ENCODE assay signal across 11 cellular contexts in genomic region chr10:26805567-26806245, GRCh38. TPM values are rescaled to one million over a fixed set of nuclear protein-coding genes. Genes with fewer than 3 reads are reported as not detected.
DNase-seq lines count a peak whose midpoint lies in the region; ATAC-seq, FAIRE-seq and TF ChIP-seq lines count a peak whose summit lies in the region.
"Had no signal": no experiment of that assay in that cellular context is flagged by ENCODE, and none has a peak within 500 bp of the region (broad histone marks: within the 10 kb centered on the region; RNA-seq: fewer than 3 reads in every experiment).

No MANE protein-coding gene starts in this region.

- H3K27ac Mint-ChIP-seq in GM23338 (peak overlapping the region; percentile 5; the same call in 1 of the 2 replicates), astrocyte (ENCODE audit: unreplicated experiment) (no peak overlapping the region)

- H3K79me2 ChIP-seq in GM23338 (replicated peaks; ENCODE audit: insufficient read depth) (peaks cover 87% of the 10 kb centered on the region), astrocyte (ENCODE audit: insufficient read depth, low read length) (peaks cover 92% of the 10 kb centered on the region)

- DNase-seq in Ammon's horn (ENCODE audit: low spot score): peak; percentile 61
- DNase-seq in GM23338 (ENCODE audit: low spot score): no peak
- DNase-seq in astrocyte (ENCODE audit: low read depth): peak; percentile 57
- DNase-seq in left lobe of liver (ENCODE audit: low spot score): no peak
- DNase-seq in substantia nigra (lab: John Stamatoyannopoulos, UW): no peak
- no peak for DNase-seq in NCI-H526 (lab: John Stamatoyannopoulos, UW)
- no peak for DNase-seq in activated CD8-positive, alpha-beta memory T cell treated with anti-CD3 and anti-CD28 coated beads, Interleukin-2, amount 50 U/mL, for 4 hours
- DNase-seq: stimulated activated CD4-positive, alpha-beta T cell treated with anti-CD3 and anti-CD28 coated beads, Interleukin-4, amount 100 ng/mL, for 4 hours; uterus had no signal

- H3K9me2 ChIP-seq in GM23338 (ENCODE audit: insufficient read depth): no peaks in the 10 kb centered on the region

- H3K4me3 Mint-ChIP-seq in GM23338 (no peak overlapping the region), astrocyte (ENCODE audit: unreplicated experiment) (no peak overlapping the region)

- H3K27me3 Mint-ChIP-seq in GM23338 (ENCODE audit: insufficient read depth, low read depth, poor library complexity) (no peaks in the 10 kb centered on the region), astrocyte (ENCODE audit: low read depth, unreplicated experiment) (no peaks in the 10 kb centered on the region)

- FAIRE-seq in astrocyte (lab: Jason Lieb, UNC): no peak
- FAIRE-seq: H1 had no signal

- H3K36me3 Mint-ChIP-seq in GM23338 (ENCODE audit: low read depth): no peaks in the 10 kb centered on the region
- H3K36me3 Mint-ChIP-seq in astrocyte (ENCODE audit: low read depth, unreplicated experiment): peaks cover 4% of the 10 kb centered on the region

- H3K27ac ChIP-seq in GM23338 (ENCODE audit: low read depth) (peak overlapping the region; percentile 40; the same call in 1 of the 2 replicates), astrocyte (ENCODE audit: low read depth, low read length) (no peak overlapping the region), substantia nigra (ENCODE audit: low read depth, low read length, poor library complexity, severe bottlenecking) (no peak overlapping the region)
- H3K27ac ChIP-seq: uterus had no signal

- TF ChIP-seq CTCF in GM23338 (conservative IDR thresholded peaks at IDR 0.05; ENCODE audit: low read depth in 2 of 2) (no peak), astrocyte (IDR thresholded peaks at IDR 0.05; ENCODE audit: insufficient read depth, low read depth, low read length) (no peak)

- H4K20me1 ChIP-seq in GM23338 (replicated peaks; ENCODE audit: insufficient read depth) (peaks cover 7% of the 10 kb centered on the region; the same call in 1 of the 2 replicates), astrocyte (ENCODE audit: insufficient read depth, low read length) (peaks cover 87% of the 10 kb centered on the region)

- H3K27me3 ChIP-seq in GM23338 (ENCODE audit: insufficient read depth) (no peaks in the 10 kb centered on the region), astrocyte (ENCODE audit: insufficient read depth, low read length) (no peaks in the 10 kb centered on the region)
- H3K27me3 ChIP-seq: uterus had no signal

- H3K9ac ChIP-seq in astrocyte (ENCODE audit: low read length): no peak overlapping the region

- H3K4me3 ChIP-seq in GM23338 (no peak overlapping the region), astrocyte (ENCODE audit: insufficient read depth, low read depth, low read length) (no peak overlapping the region)
- H3K4me3 ChIP-seq: uterus had no signal

- no peaks in the 10 kb centered on the region for H3K9me3 ChIP-seq in astrocyte (ENCODE audit: insufficient read depth, low read depth, low read length)
- H3K9me3 ChIP-seq: uterus had no signal

- H3K4me1 ChIP-seq in GM23338 (ENCODE audit: insufficient read depth): peaks cover 42% of the 10 kb centered on the region
- H3K4me1 ChIP-seq in astrocyte (ENCODE audit: insufficient read depth, low read length): no peaks in the 10 kb centered on the region
- H3K4me1 ChIP-seq: uterus had no signal

- H3F3A ChIP-seq in GM23338 (replicated peaks; ENCODE audit: low read depth): no peaks in the 10 kb centered on the region

- peak overlapping the region; percentile 41; the same call in 1 of the 2 replicates for H3K4me2 ChIP-seq in GM23338
- H3K4me2 ChIP-seq in astrocyte (ENCODE audit: low read length): no peak overlapping the region

- H3K36me3 ChIP-seq in GM23338 (ENCODE audit: insufficient read depth): no peaks in the 10 kb centered on the region
- no peaks in the 10 kb centered on the region for H3K36me3 ChIP-seq in astrocyte (ENCODE audit: insufficient read depth, low read length)
- H3K36me3 ChIP-seq: uterus had no signal

- H3K4me1 Mint-ChIP-seq in GM23338 (peaks cover 40% of the 10 kb centered on the region), astrocyte (ENCODE audit: low read depth, unreplicated experiment) (peaks cover 31% of the 10 kb centered on the region)

- no peak overlapping the region for H2AFZ ChIP-seq in GM23338
- H2AFZ ChIP-seq in astrocyte (ENCODE audit: low read depth, low read length): no peak overlapping the region

- ATAC-seq in GM23338 (no peak; the same call in 1 of the 3 replicates), left lobe of liver (peak; percentile 40), GM18520 (IDR thresholded peaks at IDR 0.05; ENCODE audit: unreplicated experiment) (no peak)

- H3K9me3 Mint-ChIP-seq in GM23338 (no peaks in the 10 kb centered on the region), astrocyte (ENCODE audit: unreplicated experiment) (no peaks in the 10 kb centered on the region)

TF ChIP-seq in GM23338, 12 proteins besides CTCF, POLR2A, EP300 and RAD21:
- no peak for TF ChIP-seq STAT1 (IDR thresholded peaks at IDR 0.05; ENCODE audit: unreplicated experiment)

RNA-seq across cellular contexts. Expression of gene ABI1, which starts 55.1 kb away (rescaled TPM):
- 27.0 and 30.7 TPM in 2 replicates for total RNA-seq in GM23338 (2014; rRNA removed; shearing (Covaris generic))
- 18.7 and 22.3 TPM in 2 replicates for polyA plus RNA-seq in GM23338 (2016; fragmentation: Nextera tagmentation; extraction: Ambion mirVana)
- total RNA-seq in astrocyte: 58.8 and 65.1 TPM in 2 replicates
- total RNA-seq in left lobe of liver: 13.7 TPM

Comparison
In these comparisons a context has a peak if more than half of its experiments do, and no peak if none do; other contexts are left out.
1. DNase-seq: peak in Ammon's horn (single experiment) and astrocyte (single experiment); none in GM23338 (single experiment), left lobe of liver (single experiment), substantia nigra (0 of 49), NCI-H526 (0 of 2) and activated CD8-positive, alpha-beta memory T cell treated with anti-CD3 and anti-CD28 coated beads, Interleukin-2, amount 50 U/mL, for 4 hours (single experiment).